1 cellular context compared by ENCODE assay signal in the genomic region with DNA sequence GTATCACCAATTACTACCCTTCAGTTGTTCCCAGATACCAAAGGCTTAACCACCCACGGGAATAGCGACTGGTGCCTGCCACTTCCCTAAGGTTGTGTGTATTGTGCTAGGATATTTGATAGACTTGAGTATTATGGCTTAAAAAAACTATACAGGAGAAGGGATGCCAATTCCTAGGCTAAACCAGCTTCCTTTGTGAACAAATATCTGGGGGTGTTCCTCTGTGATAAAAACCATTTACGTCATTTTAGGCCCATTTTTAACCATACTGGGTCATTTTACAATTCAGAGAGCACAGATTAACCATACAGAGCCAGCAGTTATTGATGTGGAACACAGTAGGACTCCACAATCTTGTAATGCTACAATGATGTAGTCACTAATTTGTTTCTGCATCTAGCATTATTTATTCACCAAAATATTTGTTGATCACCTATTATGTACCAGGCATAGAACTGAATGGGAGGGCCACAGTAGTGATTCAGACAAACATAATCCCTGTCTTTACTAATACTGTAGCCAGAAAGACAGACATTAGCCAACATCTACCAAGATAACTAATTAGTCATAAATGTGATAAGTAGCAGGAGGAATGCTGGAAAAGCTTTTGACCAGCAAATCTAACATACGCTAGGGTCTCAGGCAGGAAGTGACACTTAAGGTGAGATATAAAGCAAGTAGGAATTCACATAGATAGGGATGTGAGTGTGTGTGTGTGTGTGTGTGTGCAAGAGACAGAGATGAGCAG.
TF ChIP-seq lines count a peak whose summit lies in the region.

No MANE protein-coding gene starts in this region.

TF ChIP-seq in H1, 55 proteins besides CTCF, POLR2A, EP300 and RAD21:
- TF ChIP-seq CBX8 (IDR thresholded peaks at IDR 0.05; ENCODE audit: borderline replicate concordance, low read depth, low read length): no peak
- TF ChIP-seq NRF1 (IDR thresholded peaks at IDR 0.05; ENCODE audit: low read depth, low read length): no peak
- no peak for TF ChIP-seq RXRA (IDR thresholded peaks at IDR 0.05; ENCODE audit: insufficient read depth, low read depth, low read length)
- TF ChIP-seq CTBP2 (IDR thresholded peaks at IDR 0.05; ENCODE audit: borderline replicate concordance, insufficient read depth, insufficient read length, low read length): no peak
- no peak for TF ChIP-seq EGR1 (IDR thresholded peaks at IDR 0.05; ENCODE audit: borderline replicate concordance, low read depth, low read length)
- TF ChIP-seq RNF2 (IDR thresholded peaks at IDR 0.05; ENCODE audit: borderline replicate concordance, low read depth, low read length, missing control alignments, poor library complexity, severe bottlenecking): no peak
- TF ChIP-seq, protein P1, sequence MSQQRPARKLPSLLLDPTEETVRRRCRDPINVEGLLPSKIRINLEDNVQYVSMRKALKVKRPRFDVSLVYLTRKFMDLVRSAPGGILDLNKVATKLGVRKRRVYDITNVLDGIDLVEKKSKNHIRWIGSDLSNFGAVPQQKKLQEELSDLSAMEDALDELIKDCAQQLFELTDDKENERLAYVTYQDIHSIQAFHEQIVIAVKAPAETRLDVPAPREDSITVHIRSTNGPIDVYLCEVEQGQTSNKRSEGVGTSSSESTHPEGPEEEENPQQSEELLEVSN (IDR thresholded peaks at IDR 0.05): no peak
- TF ChIP-seq, protein P2, sequence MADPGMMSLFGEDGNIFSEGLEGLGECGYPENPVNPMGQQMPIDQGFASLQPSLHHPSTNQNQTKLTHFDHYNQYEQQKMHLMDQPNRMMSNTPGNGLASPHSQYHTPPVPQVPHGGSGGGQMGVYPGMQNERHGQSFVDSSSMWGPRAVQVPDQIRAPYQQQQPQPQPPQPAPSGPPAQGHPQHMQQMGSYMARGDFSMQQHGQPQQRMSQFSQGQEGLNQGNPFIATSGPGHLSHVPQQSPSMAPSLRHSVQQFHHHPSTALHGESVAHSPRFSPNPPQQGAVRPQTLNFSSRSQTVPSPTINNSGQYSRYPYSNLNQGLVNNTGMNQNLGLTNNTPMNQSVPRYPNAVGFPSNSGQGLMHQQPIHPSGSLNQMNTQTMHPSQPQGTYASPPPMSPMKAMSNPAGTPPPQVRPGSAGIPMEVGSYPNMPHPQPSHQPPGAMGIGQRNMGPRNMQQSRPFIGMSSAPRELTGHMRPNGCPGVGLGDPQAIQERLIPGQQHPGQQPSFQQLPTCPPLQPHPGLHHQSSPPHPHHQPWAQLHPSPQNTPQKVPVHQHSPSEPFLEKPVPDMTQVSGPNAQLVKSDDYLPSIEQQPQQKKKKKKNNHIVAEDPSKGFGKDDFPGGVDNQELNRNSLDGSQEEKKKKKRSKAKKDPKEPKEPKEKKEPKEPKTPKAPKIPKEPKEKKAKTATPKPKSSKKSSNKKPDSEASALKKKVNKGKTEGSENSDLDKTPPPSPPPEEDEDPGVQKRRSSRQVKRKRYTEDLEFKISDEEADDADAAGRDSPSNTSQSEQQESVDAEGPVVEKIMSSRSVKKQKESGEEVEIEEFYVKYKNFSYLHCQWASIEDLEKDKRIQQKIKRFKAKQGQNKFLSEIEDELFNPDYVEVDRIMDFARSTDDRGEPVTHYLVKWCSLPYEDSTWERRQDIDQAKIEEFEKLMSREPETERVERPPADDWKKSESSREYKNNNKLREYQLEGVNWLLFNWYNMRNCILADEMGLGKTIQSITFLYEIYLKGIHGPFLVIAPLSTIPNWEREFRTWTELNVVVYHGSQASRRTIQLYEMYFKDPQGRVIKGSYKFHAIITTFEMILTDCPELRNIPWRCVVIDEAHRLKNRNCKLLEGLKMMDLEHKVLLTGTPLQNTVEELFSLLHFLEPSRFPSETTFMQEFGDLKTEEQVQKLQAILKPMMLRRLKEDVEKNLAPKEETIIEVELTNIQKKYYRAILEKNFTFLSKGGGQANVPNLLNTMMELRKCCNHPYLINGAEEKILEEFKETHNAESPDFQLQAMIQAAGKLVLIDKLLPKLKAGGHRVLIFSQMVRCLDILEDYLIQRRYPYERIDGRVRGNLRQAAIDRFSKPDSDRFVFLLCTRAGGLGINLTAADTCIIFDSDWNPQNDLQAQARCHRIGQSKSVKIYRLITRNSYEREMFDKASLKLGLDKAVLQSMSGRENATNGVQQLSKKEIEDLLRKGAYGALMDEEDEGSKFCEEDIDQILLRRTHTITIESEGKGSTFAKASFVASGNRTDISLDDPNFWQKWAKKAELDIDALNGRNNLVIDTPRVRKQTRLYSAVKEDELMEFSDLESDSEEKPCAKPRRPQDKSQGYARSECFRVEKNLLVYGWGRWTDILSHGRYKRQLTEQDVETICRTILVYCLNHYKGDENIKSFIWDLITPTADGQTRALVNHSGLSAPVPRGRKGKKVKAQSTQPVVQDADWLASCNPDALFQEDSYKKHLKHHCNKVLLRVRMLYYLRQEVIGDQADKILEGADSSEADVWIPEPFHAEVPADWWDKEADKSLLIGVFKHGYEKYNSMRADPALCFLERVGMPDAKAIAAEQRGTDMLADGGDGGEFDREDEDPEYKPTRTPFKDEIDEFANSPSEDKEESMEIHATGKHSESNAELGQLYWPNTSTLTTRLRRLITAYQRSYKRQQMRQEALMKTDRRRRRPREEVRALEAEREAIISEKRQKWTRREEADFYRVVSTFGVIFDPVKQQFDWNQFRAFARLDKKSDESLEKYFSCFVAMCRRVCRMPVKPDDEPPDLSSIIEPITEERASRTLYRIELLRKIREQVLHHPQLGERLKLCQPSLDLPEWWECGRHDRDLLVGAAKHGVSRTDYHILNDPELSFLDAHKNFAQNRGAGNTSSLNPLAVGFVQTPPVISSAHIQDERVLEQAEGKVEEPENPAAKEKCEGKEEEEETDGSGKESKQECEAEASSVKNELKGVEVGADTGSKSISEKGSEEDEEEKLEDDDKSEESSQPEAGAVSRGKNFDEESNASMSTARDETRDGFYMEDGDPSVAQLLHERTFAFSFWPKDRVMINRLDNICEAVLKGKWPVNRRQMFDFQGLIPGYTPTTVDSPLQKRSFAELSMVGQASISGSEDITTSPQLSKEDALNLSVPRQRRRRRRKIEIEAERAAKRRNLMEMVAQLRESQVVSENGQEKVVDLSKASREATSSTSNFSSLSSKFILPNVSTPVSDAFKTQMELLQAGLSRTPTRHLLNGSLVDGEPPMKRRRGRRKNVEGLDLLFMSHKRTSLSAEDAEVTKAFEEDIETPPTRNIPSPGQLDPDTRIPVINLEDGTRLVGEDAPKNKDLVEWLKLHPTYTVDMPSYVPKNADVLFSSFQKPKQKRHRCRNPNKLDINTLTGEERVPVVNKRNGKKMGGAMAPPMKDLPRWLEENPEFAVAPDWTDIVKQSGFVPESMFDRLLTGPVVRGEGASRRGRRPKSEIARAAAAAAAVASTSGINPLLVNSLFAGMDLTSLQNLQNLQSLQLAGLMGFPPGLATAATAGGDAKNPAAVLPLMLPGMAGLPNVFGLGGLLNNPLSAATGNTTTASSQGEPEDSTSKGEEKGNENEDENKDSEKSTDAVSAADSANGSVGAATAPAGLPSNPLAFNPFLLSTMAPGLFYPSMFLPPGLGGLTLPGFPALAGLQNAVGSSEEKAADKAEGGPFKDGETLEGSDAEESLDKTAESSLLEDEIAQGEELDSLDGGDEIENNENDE (IDR thresholded peaks at IDR 0.05; ENCODE audit: insufficient replicate concordance, low read length): no peak
- no peak for TF ChIP-seq MAFK (IDR thresholded peaks at IDR 0.05; ENCODE audit: low read depth, low read length)
- no peak for TF ChIP-seq PHF8 (conservative IDR thresholded peaks at IDR 0.05; ENCODE audit: low read depth, low read length)
- no peak for TF ChIP-seq SP4 (IDR thresholded peaks at IDR 0.05; ENCODE audit: low read length)
- no peak for TF ChIP-seq TBP (IDR thresholded peaks at IDR 0.05; ENCODE audit: low read depth, low read length)
- TF ChIP-seq ZNF274 (IDR thresholded peaks at IDR 0.05; ENCODE audit: borderline replicate concordance, extremely low read depth, low read length): no peak
- no peak for TF ChIP-seq JUND (IDR thresholded peaks at IDR 0.05; ENCODE audit: low read length)
- TF ChIP-seq SIN3A (conservative IDR thresholded peaks at IDR 0.05 in 1 of 2, IDR thresholded peaks at IDR 0.05 in 1 of 2; ENCODE audit: low read depth in 1 of 2, low read length in 2 of 2): no peak
- no peak for TF ChIP-seq YY1 (IDR thresholded peaks at IDR 0.05; ENCODE audit: low read depth, low read length)
- no peak for TF ChIP-seq KDM5A (IDR thresholded peaks at IDR 0.05; ENCODE audit: low read length)
- TF ChIP-seq GABPA (IDR thresholded peaks at IDR 0.05; ENCODE audit: borderline replicate concordance, insufficient read depth, low read length): no peak
- no peak for TF ChIP-seq SP2 (IDR thresholded peaks at IDR 0.05; ENCODE audit: low read length)
